In genomic region chr14:97206948-97207347, GRCh38 we compare ENCODE assay signal across 2 cellular contexts.
TF ChIP-seq lines count a peak whose summit lies in the region.

No MANE protein-coding gene starts in this region.

TF ChIP-seq in GM23338, 12 proteins besides CTCF, POLR2A, EP300 and RAD21 (continued from another document):
- no peak for TF ChIP-seq ZNF462 (CRISPR knock-in tag; IDR thresholded peaks at IDR 0.05)
- no peak for TF ChIP-seq EZH2phosphoT487 (IDR thresholded peaks at IDR 0.05; ENCODE audit: unreplicated experiment)
- no peak for TF ChIP-seq REST (IDR thresholded peaks at IDR 0.05; ENCODE audit: unreplicated experiment)

TF ChIP-seq in H1, 55 proteins besides CTCF, POLR2A, EP300 and RAD21 (continued from another document):
- TF ChIP-seq CHD1 (IDR thresholded peaks at IDR 0.05; ENCODE audit: low read depth, low read length) = no peak
- TF ChIP-seq CHD2 (IDR thresholded peaks at IDR 0.05; ENCODE audit: low read length) = no peak
- no peak for TF ChIP-seq SAP30 (IDR thresholded peaks at IDR 0.05; ENCODE audit: insufficient read depth, insufficient replicate concordance, low read length)
- no peak for TF ChIP-seq ASH2L (IDR thresholded peaks at IDR 0.05; ENCODE audit: low read length)
- TF ChIP-seq RXRA (IDR thresholded peaks at IDR 0.05; ENCODE audit: insufficient read depth, low read depth, low read length) = no peak
- TF ChIP-seq CTBP2 (IDR thresholded peaks at IDR 0.05; ENCODE audit: borderline replicate concordance, insufficient read depth, insufficient read length, low read length) = no peak
- no peak for TF ChIP-seq SP4 (IDR thresholded peaks at IDR 0.05; ENCODE audit: low read length)
- no peak for TF ChIP-seq USF2 (IDR thresholded peaks at IDR 0.05; ENCODE audit: low read length)
- TF ChIP-seq POLR2AphosphoS5 (IDR thresholded peaks at IDR 0.05; ENCODE audit: low read depth, low read length) = no peak
- TF ChIP-seq MAX (IDR thresholded peaks at IDR 0.05) = no peak
TF ChIP-seq in H1: peak in this region for 0.
